8 cellular contexts compared by ENCODE assay signal in the genomic region with DNA sequence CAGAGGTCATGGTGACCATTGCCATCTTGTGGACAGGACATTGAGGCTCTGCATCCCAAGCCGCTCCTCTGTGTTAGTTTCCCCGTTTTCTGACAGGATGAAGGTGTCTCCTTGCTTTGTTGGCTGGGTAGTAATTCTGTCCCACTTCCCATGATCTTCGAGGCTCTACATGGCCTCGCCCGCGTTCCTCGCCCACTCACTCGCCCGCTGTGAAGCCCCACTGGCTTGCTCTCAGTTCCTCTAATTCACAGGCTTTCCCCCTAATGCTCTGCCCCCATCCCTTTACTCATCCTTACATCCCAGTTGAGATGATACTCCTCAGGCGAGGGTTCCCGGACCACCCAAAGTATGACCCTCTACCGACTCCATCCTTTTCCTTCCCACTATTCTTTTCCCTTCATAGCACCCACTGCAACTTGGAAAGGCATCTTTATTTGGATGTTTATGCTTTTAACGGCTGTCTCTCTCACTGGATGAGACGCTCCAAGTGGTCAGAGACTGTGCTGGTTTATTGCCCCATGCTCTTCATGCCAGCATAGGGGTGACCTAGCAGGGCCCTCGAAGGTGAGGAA. TPM values are rescaled to one million over a fixed set of nuclear protein-coding genes. Genes with fewer than 3 reads are reported as not detected.
DNase-seq lines count a peak whose midpoint lies in the region; ATAC-seq and TF ChIP-seq lines count a peak whose summit lies in the region.

No MANE protein-coding gene starts in this region.

- ATAC-seq in GM21360 (IDR thresholded peaks at IDR 0.05; ENCODE audit: unreplicated experiment): peak; percentile 21
- no peak for ATAC-seq in GM19035 (IDR thresholded peaks at IDR 0.05; ENCODE audit: unreplicated experiment)

- H3K27me3 ChIP-seq in BLaER1: no peaks in the 10 kb centered on the region
- H3K27me3 ChIP-seq in KMS-11 (ENCODE audit: insufficient read depth, low read depth): no peaks in the 10 kb centered on the region

- peak overlapping the region; percentile 88 for H3K27ac ChIP-seq in BLaER1
- H3K27ac ChIP-seq in KMS-11: peak overlapping the region; percentile 66; the same call in 1 of the 2 replicates
- peak overlapping the region; percentile 84 to 86 for H3K27ac ChIP-seq in coronary artery

- no peaks in the 10 kb centered on the region for H3K9me3 Mint-ChIP-seq in osteocyte (ENCODE audit: unreplicated experiment)

- H3K36me3 ChIP-seq in BLaER1 (peaks cover 77% of the 10 kb centered on the region), KMS-11 (ENCODE audit: insufficient read depth) (peaks cover 11% of the 10 kb centered on the region)

- H3K79me2 ChIP-seq in KMS-11 (ENCODE audit: insufficient read depth, low read depth): peaks cover 40% of the 10 kb centered on the region

- H3K4me2 ChIP-seq in BLaER1 (peak overlapping the region; percentile 99), KMS-11 (peak overlapping the region; percentile 21; the same call in 1 of the 2 replicates)

- TF ChIP-seq CTCF in KMS-11 (conservative IDR thresholded peaks at IDR 0.05; ENCODE audit: low read depth, low read length): no peak; the same call in 1 of the 2 replicates
- no peak for TF ChIP-seq CTCF in coronary artery (IDR thresholded peaks at IDR 0.05)
- TF ChIP-seq CTCF in osteocyte (IDR thresholded peaks at IDR 0.05): no peak

- H4K20me1 ChIP-seq in BLaER1: peaks cover 78% of the 10 kb centered on the region
- H4K20me1 ChIP-seq in KMS-11 (ENCODE audit: insufficient read depth): peaks cover 12% of the 10 kb centered on the region; the same call in 1 of the 2 replicates

- peak overlapping the region; percentile 82 for H3K4me3 Mint-ChIP-seq in osteocyte (ENCODE audit: unreplicated experiment)

- H3K27ac Mint-ChIP-seq in osteocyte (ENCODE audit: unreplicated experiment): peak overlapping the region; percentile 92

- H3K9ac ChIP-seq in BLaER1 (peak overlapping the region; percentile 88), KMS-11 (peak overlapping the region; percentile 82; the same call in 1 of the 2 replicates)

- no peaks in the 10 kb centered on the region for H3K9me3 ChIP-seq in BLaER1

- no peak for DNase-seq in coronary artery (ENCODE audit: low spot score)
- no peak for DNase-seq in osteocyte (ENCODE audit: extremely low spot score, unreplicated experiment)
- DNase-seq in NOMO-1 treated with DMSO at 0.1 percent for 48 hours (lab: John Stamatoyannopoulos, UW; ENCODE audit: unreplicated experiment): no peak
- DNase-seq in KG1 (lab: John Stamatoyannopoulos, UW): no peak

- peaks cover 35% of the 10 kb centered on the region for H3K36me3 Mint-ChIP-seq in osteocyte (ENCODE audit: unreplicated experiment)

- H3K4me3 ChIP-seq in BLaER1 (peak overlapping the region; percentile 90), KMS-11 (IDR thresholded peaks at IDR 0.05; ENCODE audit: insufficient read depth, low read depth, low read length) (no peak overlapping the region), coronary artery (peak overlapping the region; percentile 87)

- 0 out of 2 replicates have a peak overlapping the region, but pooled peaks have one; percentile 69 for H2AFZ ChIP-seq in KMS-11 (ENCODE audit: low read depth)

- no peaks in the 10 kb centered on the region for H3K27me3 Mint-ChIP-seq in osteocyte (ENCODE audit: unreplicated experiment)

- peaks cover 76% of the 10 kb centered on the region for H3K4me1 ChIP-seq in BLaER1
- peaks cover 67% of the 10 kb centered on the region for H3K4me1 ChIP-seq in KMS-11 (ENCODE audit: low read depth, poor library complexity, severe bottlenecking)

- peaks cover 54% of the 10 kb centered on the region for H3K4me1 Mint-ChIP-seq in osteocyte (ENCODE audit: unreplicated experiment)

RNA-seq across cellular contexts. Expression of a gene that starts 0.5 kb away (rescaled TPM):
- 77.0 and 88.4 TPM in 2 replicates for total RNA-seq in osteocyte

RNA-seq across cellular contexts. Expression of a gene that starts 7.5 kb away (rescaled TPM):
- total RNA-seq in osteocyte: 11.1 and 13.1 TPM in 2 replicates

RNA-seq across cellular contexts. Expression of a gene that starts 10.9 kb away (rescaled TPM):
- 509 and 527 TPM in 2 replicates for total RNA-seq in osteocyte

RNA-seq across cellular contexts. Expression of a gene that starts 12.4 kb away (rescaled TPM):
- 0.08 TPM in 1 of 2 replicates, not detected in the other for total RNA-seq in osteocyte

RNA-seq across cellular contexts. Expression of a gene that starts 34.4 kb away (rescaled TPM):
- 130 and 135 TPM in 2 replicates for total RNA-seq in osteocyte
